18 cellular contexts compared by ENCODE assay signal in the genomic region with DNA sequence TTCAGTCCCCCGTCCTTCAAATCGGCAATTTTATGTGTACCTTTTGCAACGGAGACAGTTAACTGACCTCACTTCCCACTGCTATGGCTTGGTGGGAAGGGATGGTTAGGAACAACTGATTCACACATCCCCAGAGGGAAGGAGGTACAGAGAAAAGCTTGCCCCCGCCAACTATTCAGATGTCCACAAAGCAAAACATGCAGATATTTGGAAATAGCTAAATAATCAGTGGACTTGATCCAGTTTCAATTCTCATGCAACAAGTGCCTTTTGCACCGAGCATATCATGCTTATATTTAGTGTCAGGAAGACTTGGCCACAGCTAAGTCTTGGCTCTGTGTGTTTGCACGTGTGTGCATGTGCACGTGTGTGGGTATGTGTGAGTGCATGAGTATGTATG.
DNase-seq lines count a peak whose midpoint lies in the region; ATAC-seq and TF ChIP-seq lines count a peak whose summit lies in the region.
"Had no signal": no experiment of that assay in that cellular context is flagged by ENCODE, and none has a peak within 500 bp of the region (broad histone marks: within the 10 kb centered on the region; RNA-seq: fewer than 3 reads in every experiment).

No MANE protein-coding gene starts in this region.

- intact Hi-C loops in Panc1 (cut with micrococcal nuclease; ENCODE audit: unreplicated experiment) (no loop called here), esophagus muscularis mucosa (cut with DNase I) (no loop called here)
- intact Hi-C loops in activated naive CD4-positive, alpha-beta T cell treated with anti-CD3 and anti-CD28 coated beads for 36 hours (cut with micrococcal nuclease): no loop called here

- TF ChIP-seq POLR2A in esophagus muscularis mucosa (IDR thresholded peaks at IDR 0.05; ENCODE audit: low read depth): no peak

- POLR2A ChIA-PET in Panc1 (lab: Charles Lee): no interaction called here

- CTCF ChIA-PET in Panc1 (lab: Charles Lee): no interaction called here
- CTCF ChIA-PET in activated naive CD4-positive, alpha-beta T cell treated with anti-CD3 and anti-CD28 coated beads for 36 hours (lab: Charles Lee): no interaction called here

- ATAC-seq in Panc1: no peak
- no peak for ATAC-seq in stimulated activated naive CD8-positive, alpha-beta T cell treated with anti-CD3 and anti-CD28 coated beads, Interleukin-15, Interleukin-2, amounts not matched to agents 100 U/mL and 50 U/mL, for 24 hours
- ATAC-seq: activated CD8-positive, alpha-beta T cell treated with anti-CD3 and anti-CD28 coated beads for 36 hours had no signal

- H3K9me3 Mint-ChIP-seq in osteocyte (ENCODE audit: unreplicated experiment): no peaks in the 10 kb centered on the region
- no peaks in the 10 kb centered on the region for H3K9me3 Mint-ChIP-seq in activated naive CD4-positive, alpha-beta T cell treated with anti-CD3 and anti-CD28 coated beads for 36 hours
- H3K9me3 Mint-ChIP-seq: activated CD8-positive, alpha-beta T cell treated with anti-CD3 and anti-CD28 coated beads for 36 hours had no signal

- no peaks in the 10 kb centered on the region for H3K27me3 Mint-ChIP-seq in osteocyte (ENCODE audit: unreplicated experiment)
- H3K27me3 Mint-ChIP-seq in activated naive CD4-positive, alpha-beta T cell treated with anti-CD3 and anti-CD28 coated beads for 36 hours (ENCODE audit: low read depth): no peaks in the 10 kb centered on the region

- no peak overlapping the region for H3K4me3 Mint-ChIP-seq in osteocyte (ENCODE audit: unreplicated experiment)
- no peak overlapping the region for H3K4me3 Mint-ChIP-seq in activated naive CD4-positive, alpha-beta T cell treated with anti-CD3 and anti-CD28 coated beads for 36 hours
- H3K4me3 Mint-ChIP-seq: activated CD8-positive, alpha-beta T cell treated with anti-CD3 and anti-CD28 coated beads for 36 hours had no signal

- WGBS in esophagus muscularis mucosa: 75% methylated on average over 7 of the region's 7 CpGs

- H3K36me3 ChIP-seq in Panc1 (ENCODE audit: control insufficient read depth, insufficient read depth, low read length) (no peaks in the 10 kb centered on the region), esophagus muscularis mucosa (no peaks in the 10 kb centered on the region)
- H3K36me3 ChIP-seq: colonic mucosa, vagina had no signal

- in situ Hi-C loops in Panc1 (cut with HindIII; ENCODE audit: low pct_unique_long_range_greater_than_20kb, low sequenced_read_pairs): no loop called here

- no TSS peak for BruUV-seq in Panc1 (replicated peaks; lab: Mats Ljungman, UMichigan)

- H3K27ac Mint-ChIP-seq in osteocyte (ENCODE audit: unreplicated experiment): peak overlapping the region; percentile 85
- H3K27ac Mint-ChIP-seq in activated naive CD4-positive, alpha-beta T cell treated with anti-CD3 and anti-CD28 coated beads for 36 hours: no peak overlapping the region
- H3K27ac Mint-ChIP-seq: activated CD8-positive, alpha-beta T cell treated with anti-CD3 and anti-CD28 coated beads for 36 hours had no signal

- no peaks in the 10 kb centered on the region for H3K9me3 ChIP-seq in Panc1 (ENCODE audit: control insufficient read depth, insufficient read depth, low read depth, low read length)
- no peaks in the 10 kb centered on the region for H3K9me3 ChIP-seq in esophagus muscularis mucosa
- H3K9me3 ChIP-seq: colonic mucosa, vagina had no signal

- H3K36me3 Mint-ChIP-seq in osteocyte (ENCODE audit: unreplicated experiment): no peaks in the 10 kb centered on the region
- H3K36me3 Mint-ChIP-seq in activated naive CD4-positive, alpha-beta T cell treated with anti-CD3 and anti-CD28 coated beads for 36 hours (ENCODE audit: low read depth): no peaks in the 10 kb centered on the region

- H3K4me1 Mint-ChIP-seq in osteocyte (ENCODE audit: unreplicated experiment): peaks cover 69% of the 10 kb centered on the region
- H3K4me1 Mint-ChIP-seq in activated naive CD4-positive, alpha-beta T cell treated with anti-CD3 and anti-CD28 coated beads for 36 hours (ENCODE audit: low read depth): no peaks in the 10 kb centered on the region

- DNase-seq in AG20443 (ENCODE audit: low spot score) (peak; percentile 69), Panc1 (ENCODE audit: low read depth, low spot score) (no peak), esophagus muscularis mucosa (ENCODE audit: extremely low spot score) (peak; percentile 81), osteocyte (ENCODE audit: extremely low spot score, unreplicated experiment) (no peak)
- no peak for DNase-seq in activated CD4-positive, alpha-beta T cell treated with anti-CD3 and anti-CD28 coated beads, Interleukin-2, amount 50 U/mL, for 48 hours
- no peak for DNase-seq in stimulated activated CD4-positive, alpha-beta T cell treated with anti-CD3 and anti-CD28 coated beads, Interleukin-2, amount 100 ng/mL, for 24 hours
- DNase-seq in stimulated activated naive CD8-positive, alpha-beta T cell treated with anti-CD3 and anti-CD28 coated beads, Interleukin-15, Interleukin-2, amounts not matched to agents 100 U/mL and 50 U/mL, for 24 hours: no peak
- DNase-seq in activated naive CD4-positive, alpha-beta T cell treated with anti-CD3 and anti-CD28 coated beads for 36 hours: no peak
- DNase-seq: activated CD8-positive, alpha-beta T cell treated with anti-CD3 and anti-CD28 coated beads for 36 hours; C1 segment of cervical spinal cord; erythroblast; KG1; NCI-H1417; NCI-H446; stimulated activated CD4-positive, alpha-beta T cell treated with anti-CD3 and anti-CD28 coated beads, Interleukin-15, amount 100 ng/mL, for 24 hours had no signal

- H3K4me3 ChIP-seq in Panc1 (ENCODE audit: low read depth in 2 of 2, low read length in 2 of 2) (no peak overlapping the region), esophagus muscularis mucosa (no peak overlapping the region)
- H3K4me3 ChIP-seq: colonic mucosa, vagina had no signal

- H3K4me1 ChIP-seq in Panc1 (ENCODE audit: control insufficient read depth, insufficient read depth, low read length) (peaks cover 6% of the 10 kb centered on the region; the same call in 1 of the 2 replicates), esophagus muscularis mucosa (peaks cover 0 to 24% (median 5%) of the 10 kb centered on the region in 4 donors)
- H3K4me1 ChIP-seq: colonic mucosa had no signal

- no peaks in the 10 kb centered on the region for H3K27me3 ChIP-seq in Panc1 (ENCODE audit: control insufficient read depth, insufficient read depth, low read length)
- no peaks in the 10 kb centered on the region for H3K27me3 ChIP-seq in esophagus muscularis mucosa
- H3K27me3 ChIP-seq: colonic mucosa, vagina had no signal

- no peak for TF ChIP-seq EP300 in esophagus muscularis mucosa (IDR thresholded peaks at IDR 0.05)

- TF ChIP-seq CTCF in Panc1 (IDR thresholded peaks at IDR 0.05) (no peak), esophagus muscularis mucosa (IDR thresholded peaks at IDR 0.05) (no peak), osteocyte (IDR thresholded peaks at IDR 0.05) (no peak)

- H3K27ac ChIP-seq in Panc1 (ENCODE audit: low read length): peak overlapping the region; percentile 46; the same call in 1 of the 2 replicates
- peak overlapping the region in 2 of 4 donors; percentile 15 to 45 for H3K27ac ChIP-seq in esophagus muscularis mucosa (replicated peaks in 1 of 4)
- H3K27ac ChIP-seq: colonic mucosa, HL-60, vagina had no signal

Comparison
In these comparisons a context has a peak if more than half of its experiments do, and no peak if none do; other contexts are left out.
1. DNase-seq: peak in AG20443 (single experiment) and esophagus muscularis mucosa (single experiment); none in Panc1 (single experiment), osteocyte (single experiment), activated CD4-positive, alpha-beta T cell treated with anti-CD3 and anti-CD28 coated beads, Interleukin-2, amount 50 U/mL, for 48 hours (0 of 2), stimulated activated CD4-positive, alpha-beta T cell treated with anti-CD3 and anti-CD28 coated beads, Interleukin-2, amount 100 ng/mL, for 24 hours (0 of 2), stimulated activated naive CD8-positive, alpha-beta T cell treated with anti-CD3 and anti-CD28 coated beads, Interleukin-15, Interleukin-2, amounts not matched to agents 100 U/mL and 50 U/mL, for 24 hours (single experiment) and activated naive CD4-positive, alpha-beta T cell treated with anti-CD3 and anti-CD28 coated beads for 36 hours (single experiment).